Comparison of ENCODE assay signal across 12 cellular contexts in genomic region chr11:96391698-96392307, GRCh38. TPM values are rescaled to one million over a fixed set of nuclear protein-coding genes. Genes with fewer than 3 reads are reported as not detected.
DNase-seq lines count a peak whose midpoint lies in the region; ATAC-seq, FAIRE-seq and TF ChIP-seq lines count a peak whose summit lies in the region.
"Had no signal": no experiment of that assay in that cellular context is flagged by ENCODE, and none has a peak within 500 bp of the region (broad histone marks: within the 10 kb centered on the region; RNA-seq: fewer than 3 reads in every experiment).

No MANE protein-coding gene starts in this region.

- DNase-seq in HepG2 (ENCODE audit: low spot score) (no peak), right lobe of liver (no peak), RPMI7951 (ENCODE audit: low read depth) (peak; percentile 9), endothelial cell of umbilical vein (ENCODE audit: low read depth, low spot score) (no peak), T-helper 9 cell (no peak), posterior vena cava (ENCODE audit: low spot score) (no peak), HCEC 1CT (no peak), putamen (ENCODE audit: low spot score) (no peak)
- DNase-seq: activated CD4-positive, alpha-beta T cell treated with anti-CD3 and anti-CD28 coated beads for 48 hours; caudate nucleus; NCI-H2171; SHP77 treated with DMSO at 0.1 percent for 48 hours had no signal

- no peak for TF ChIP-seq CTCF in HepG2 (CRISPR knock-in tag; IDR thresholded peaks at IDR 0.05)
- no peak for TF ChIP-seq CTCF in right lobe of liver (IDR thresholded peaks at IDR 0.05)
- no peak for TF ChIP-seq CTCF in endothelial cell of umbilical vein (IDR thresholded peaks at IDR 0.05; ENCODE audit: extremely low read depth in 1 of 2, insufficient read depth in 1 of 2, low read depth in 1 of 2, low read length in 2 of 2)

- POLR2A ChIA-PET in HepG2 (lab: Yijun Ruan, JAX): no interaction called here
- POLR2A ChIA-PET in endothelial cell of umbilical vein (lab: Charles Lee): no interaction called here

- no peak for TF ChIP-seq EP300 in HepG2 (IDR thresholded peaks at IDR 0.05; ENCODE audit: low read depth in 2 of 2, low read length in 2 of 2)
- no peak for TF ChIP-seq EP300 in HepG2 (CRISPR knock-in tag; IDR thresholded peaks at IDR 0.05; ENCODE audit: borderline replicate concordance)

- ATAC-seq in HepG2 (no peak), right lobe of liver (no peak)

- H3K36me3 ChIP-seq in HepG2 (replicated peaks in 1 of 2; ENCODE audit: control insufficient read depth in 1 of 2, insufficient read depth in 2 of 2, low read length in 2 of 2) (no peaks in the 10 kb centered on the region), right lobe of liver (no peaks in the 10 kb centered on the region), endothelial cell of umbilical vein (ENCODE audit: control insufficient read depth in 2 of 2, extremely low read depth in 1 of 2, insufficient read depth in 2 of 2, low read length in 2 of 2) (no peaks in the 10 kb centered on the region)

- H3K4me3 ChIP-seq in HepG2 (replicated peaks in 1 of 3; ENCODE audit: insufficient read depth in 1 of 3, low read depth in 2 of 3, low read length in 3 of 3) (no peak overlapping the region), right lobe of liver (no peak overlapping the region), endothelial cell of umbilical vein (replicated peaks in 1 of 3; ENCODE audit: insufficient read depth in 1 of 3, low read depth in 1 of 3, low read length in 3 of 3) (no peak overlapping the region)

- intact Hi-C loops in HepG2 (cut with micrococcal nuclease; ENCODE audit: unreplicated experiment) (loop anchor here (2.0 kb wide), 1 partner anchor 337 kb away; no protein-coding TSS in a partner anchor), right lobe of liver (cut with DNase I) (no loop called here), endothelial cell of umbilical vein (cut with micrococcal nuclease) (loop anchor here (5.0 kb wide), 1 partner anchor 415 kb away; no protein-coding TSS in a partner anchor), posterior vena cava (cut with DNase I) (loop anchor here in 1 of 2 donors (10.0 kb wide), 1 partner anchor 557 kb away; no protein-coding TSS in a partner anchor)

- no peaks in the 10 kb centered on the region for H3K27me3 ChIP-seq in HepG2 (ENCODE audit: control insufficient read depth in 1 of 2, insufficient read depth in 2 of 2, low read length in 2 of 2)
- H3K27me3 ChIP-seq in right lobe of liver: no peaks in the 10 kb centered on the region
- no peaks in the 10 kb centered on the region for H3K27me3 ChIP-seq in endothelial cell of umbilical vein (ENCODE audit: control insufficient read depth in 2 of 2, insufficient read depth in 2 of 2, low read length in 2 of 2)

- no peaks in the 10 kb centered on the region for H3K9me1 ChIP-seq in endothelial cell of umbilical vein (replicated peaks; ENCODE audit: control insufficient read depth, extremely low read depth, insufficient read depth, low read length)

- TF ChIP-seq POLR2A in HepG2 (IDR thresholded peaks at IDR 0.05; ENCODE audit: insufficient read depth in 1 of 2, low read depth in 2 of 2, low read length in 2 of 2) (no peak), right lobe of liver (IDR thresholded peaks at IDR 0.05) (no peak), endothelial cell of umbilical vein (IDR thresholded peaks at IDR 0.05; ENCODE audit: low read depth, low read length) (no peak)

- H3K9ac ChIP-seq in HepG2 (ENCODE audit: insufficient read depth, low read depth, low read length): no peak overlapping the region
- no peak overlapping the region for H3K9ac ChIP-seq in endothelial cell of umbilical vein (replicated peaks; ENCODE audit: extremely low read depth, insufficient read depth, low read length)

- WGBS in HepG2 (ENCODE audit: low lambda C conversion rate): 98% methylated on average over 3 of the region's 3 CpGs
- WGBS in right lobe of liver (ENCODE audit: insufficient coverage, low coverage, low lambda C conversion rate, missing lambda C conversion rate): 100% methylated on average over 2 of the region's 3 CpGs

- no peaks in the 10 kb centered on the region for H4K20me1 ChIP-seq in HepG2 (ENCODE audit: insufficient read depth, low read length)
- H4K20me1 ChIP-seq in endothelial cell of umbilical vein (replicated peaks; ENCODE audit: control insufficient read depth, extremely low read depth, insufficient read depth, low read length): no peaks in the 10 kb centered on the region

- FAIRE-seq in HepG2 (lab: Jason Lieb, UNC) (no peak), endothelial cell of umbilical vein (lab: Jason Lieb, UNC) (peak; percentile 31)

- CTCF ChIA-PET in HepG2 (lab: Yijun Ruan, JAX; ENCODE audit: low intra/inter-chr PET ratio, low total read pairs): no interaction called here
- CTCF ChIA-PET in endothelial cell of umbilical vein (lab: Charles Lee): interaction anchor here (6.2 kb wide), 1 partner anchor 555 kb away, joined by 145 read pairs; no protein-coding TSS in a partner anchor

- H3K9me3 ChIP-seq in HepG2 (ENCODE audit: low read length): peaks cover 11% of the 10 kb centered on the region; the same call in 1 of the 2 replicates
- H3K9me3 ChIP-seq in right lobe of liver: no peaks in the 10 kb centered on the region
- H3K9me3 ChIP-seq in endothelial cell of umbilical vein (replicated peaks; ENCODE audit: control insufficient read depth, insufficient read depth, low read length): no peaks in the 10 kb centered on the region

- in situ Hi-C loops in HepG2 (cut with HindIII; ENCODE audit: extremely low pct_ligation_motif_present, low pct_unique_long_range_greater_than_20kb): loop anchor here (10.0 kb wide), 1 partner anchor 557 kb away; no protein-coding TSS in a partner anchor

- 0 out of 2 replicates have a peak overlapping the region, but pooled peaks have one; percentile 13 for H3K4me2 ChIP-seq in HepG2 (ENCODE audit: low read depth, low read length)
- no peak overlapping the region for H3K4me2 ChIP-seq in endothelial cell of umbilical vein (ENCODE audit: insufficient read depth, low read length)

- no peak for TF ChIP-seq RAD21 in HepG2 (CRISPR knock-in tag; IDR thresholded peaks at IDR 0.05)

- H3K79me2 ChIP-seq in HepG2 (ENCODE audit: insufficient read depth, low read length): peaks cover 36% of the 10 kb centered on the region
- H3K79me2 ChIP-seq in endothelial cell of umbilical vein (ENCODE audit: control insufficient read depth, insufficient read depth, low read length): peaks cover 35% of the 10 kb centered on the region

- H3K4me1 ChIP-seq in HepG2 (ENCODE audit: insufficient read depth, low read length) (peaks cover 43% of the 10 kb centered on the region), right lobe of liver (peaks cover 0 to 7% (median 2%) of the 10 kb centered on the region in 4 donors), endothelial cell of umbilical vein (ENCODE audit: control insufficient read depth, extremely low read depth, insufficient read depth, low read length) (peaks cover 19% of the 10 kb centered on the region)

- no peak overlapping the region for H3K27ac ChIP-seq in HepG2 (ENCODE audit: extremely low read length, insufficient read depth, low read length)
- H3K27ac ChIP-seq in right lobe of liver: no peak overlapping the region
- H3K27ac ChIP-seq in endothelial cell of umbilical vein (ENCODE audit: insufficient read depth, low read depth, low read length): no peak overlapping the region

- BruUV-seq in HepG2 (replicated peaks; lab: Mats Ljungman, UMichigan): no TSS peak
- no TSS peak for BruUV-seq in endothelial cell of umbilical vein (replicated peaks; lab: Mats Ljungman, UMichigan)

- H2AFZ ChIP-seq in HepG2 (ENCODE audit: low read length) (no peak overlapping the region), endothelial cell of umbilical vein (ENCODE audit: low read depth, low read length) (no peak overlapping the region)

- dilution Hi-C loops in endothelial cell of umbilical vein (cut with MboI; ENCODE audit: extremely low pct_ligation_motif_present, low sequenced_read_pairs): no loop called here

RNA-seq across cellular contexts. Expression of gene JRKL, which starts 2.0 kb away (rescaled TPM):
- total RNA-seq in HepG2 (2016; rRNA removed; fragmentation: Illumina TruSeq; extraction: Trizol): 4.5 and 8.6 TPM in 2 replicates
- 0.30 and 0.71 TPM in 2 replicates for total RNA-seq in HepG2 (2016; cell fraction: cytosol; rRNA removed; fragmentation: Illumina TruSeq; extraction: Trizol; ENCODE audit: low read depth)
- 4.8 and 8.5 TPM in 2 replicates for total RNA-seq in HepG2 (2016; cell fraction: insoluble cytoplasmic fraction; rRNA removed; fragmentation: Illumina TruSeq; extraction: Trizol)
- total RNA-seq in HepG2 (2016; cell fraction: membrane; rRNA removed; fragmentation: Illumina TruSeq; extraction: Trizol): 2.2 and 2.8 TPM in 2 replicates
- 5.2 and 5.4 TPM in 2 replicates for total RNA-seq in HepG2 (2016; cell fraction: nucleus; rRNA removed; fragmentation: Illumina TruSeq; extraction: Trizol)
- 2.6 and 3.2 TPM in 2 replicates for polyA plus RNA-seq in HepG2 (2011; rRNA removed)
- polyA plus RNA-seq in HepG2 (2011; cell fraction: cytosol; rRNA removed): 1.1 and 2.2 TPM in 2 replicates
- 2.2 and 3.2 TPM in 2 replicates for polyA plus RNA-seq in HepG2 (2011; cell fraction: nucleus; rRNA removed)
- polyA plus RNA-seq in HepG2 (2012): 4.1 and 5.4 TPM in 2 replicates
- polyA plus RNA-seq in HepG2 (2016; cell fraction: cytosol; fragmentation: Illumina TruSeq; extraction: Trizol; ENCODE audit: low read depth): 0.29 and 0.32 TPM in 2 replicates
- 8.2 TPM in 2 replicates for polyA plus RNA-seq in HepG2 (2016; cell fraction: insoluble cytoplasmic fraction; fragmentation: Illumina TruSeq; extraction: Trizol; ENCODE audit: low read depth)
- 1.4 and 1.8 TPM in 2 replicates for polyA plus RNA-seq in HepG2 (2016; cell fraction: membrane; fragmentation: Illumina TruSeq; extraction: Trizol; ENCODE audit: low read depth)
- 9.1 and 11.5 TPM in 2 replicates for polyA plus RNA-seq in HepG2 (2016; cell fraction: nucleus; fragmentation: Illumina TruSeq; extraction: Trizol; ENCODE audit: insufficient read depth, low read depth)
- polyA minus RNA-seq in HepG2 (2011; rRNA and poly(A)+ RNA removed; ENCODE audit: low replicate concordance): 0.62 and 0.96 TPM in 2 replicates
- 2.6 and 2.8 TPM in 2 replicates for polyA minus RNA-seq in HepG2 (2011; cell fraction: cytosol; rRNA and poly(A)+ RNA removed)
- 5.4 and 6.5 TPM in 2 replicates for polyA minus RNA-seq in HepG2 (2011; cell fraction: nucleus; rRNA and poly(A)+ RNA removed)
- 1 to 10 TPM in 5 of 6 experiments, under 1 TPM in 1; 0.86 to 2.7 (median 1.6) TPM for total RNA-seq in right lobe of liver
- 9.4 TPM in 2 replicates for total RNA-seq in RPMI7951 (2014; rRNA removed; shearing (Covaris generic))
- total RNA-seq in endothelial cell of umbilical vein: 7.0 and 7.6 TPM in 2 replicates
- 0.75 and 1.4 TPM in 2 replicates for polyA plus RNA-seq in endothelial cell of umbilical vein
- polyA plus RNA-seq in endothelial cell of umbilical vein (2011; cell fraction: cytosol; rRNA removed): 1.8 and 2.0 TPM in 2 replicates
- 1.8 and 3.0 TPM in 2 replicates for polyA plus RNA-seq in endothelial cell of umbilical vein (2011; cell fraction: nucleus; rRNA removed)
- 7.7 and 8.6 TPM in 2 replicates for polyA plus RNA-seq in endothelial cell of umbilical vein (2012)
- polyA minus RNA-seq in endothelial cell of umbilical vein: 2.6 and 3.5 TPM in 2 replicates
- polyA minus RNA-seq in endothelial cell of umbilical vein (2011; cell fraction: cytosol; rRNA and poly(A)+ RNA removed): 2.0 TPM
- polyA minus RNA-seq in endothelial cell of umbilical vein (2011; cell fraction: nucleus; rRNA and poly(A)+ RNA removed): 1.7 and 2.9 TPM in 2 replicates
- total RNA-seq in posterior vena cava: 10 to 100 TPM; 10.1 to 13.9 TPM

RNA-seq across cellular contexts. Expression of gene CCDC82, which starts 2.1 kb away (rescaled TPM):
- total RNA-seq in HepG2 (2016; rRNA removed; fragmentation: Illumina TruSeq; extraction: Trizol) (19.7 and 23.5 TPM in 2 replicates), right lobe of liver (10 to 100 TPM in 3 of 6 experiments, 1 to 10 TPM in 3; 8.2 to 12.0 (median 9.6) TPM), endothelial cell of umbilical vein (32.8 and 33.4 TPM in 2 replicates), posterior vena cava (10 to 100 TPM; 28.5 to 41.1 TPM)
- total RNA-seq in HepG2 (2016; cell fraction: cytosol; rRNA removed; fragmentation: Illumina TruSeq; extraction: Trizol; ENCODE audit: low read depth): 1.8 and 2.4 TPM in 2 replicates
- 19.1 and 24.0 TPM in 2 replicates for total RNA-seq in HepG2 (2016; cell fraction: insoluble cytoplasmic fraction; rRNA removed; fragmentation: Illumina TruSeq; extraction: Trizol)
- 4.7 and 4.9 TPM in 2 replicates for total RNA-seq in HepG2 (2016; cell fraction: membrane; rRNA removed; fragmentation: Illumina TruSeq; extraction: Trizol)
- total RNA-seq in HepG2 (2016; cell fraction: nucleus; rRNA removed; fragmentation: Illumina TruSeq; extraction: Trizol): 39.8 and 47.6 TPM in 2 replicates
- polyA plus RNA-seq in HepG2 (2011; rRNA removed) (21.6 and 25.7 TPM in 2 replicates), endothelial cell of umbilical vein (5.2 and 8.1 TPM in 2 replicates)
- 3.6 and 6.5 TPM in 2 replicates for polyA plus RNA-seq in HepG2 (2011; cell fraction: cytosol; rRNA removed)
- 33.4 and 54.2 TPM in 2 replicates for polyA plus RNA-seq in HepG2 (2011; cell fraction: nucleus; rRNA removed)
- 33.3 and 38.3 TPM in 2 replicates for polyA plus RNA-seq in HepG2 (2012)
- 0.97 and 1.00 TPM in 2 replicates for polyA plus RNA-seq in HepG2 (2016; cell fraction: cytosol; fragmentation: Illumina TruSeq; extraction: Trizol; ENCODE audit: low read depth)
- 29.2 and 34.9 TPM in 2 replicates for polyA plus RNA-seq in HepG2 (2016; cell fraction: insoluble cytoplasmic fraction; fragmentation: Illumina TruSeq; extraction: Trizol; ENCODE audit: low read depth)
- 2.5 and 3.9 TPM in 2 replicates for polyA plus RNA-seq in HepG2 (2016; cell fraction: membrane; fragmentation: Illumina TruSeq; extraction: Trizol; ENCODE audit: low read depth)
- polyA plus RNA-seq in HepG2 (2016; cell fraction: nucleus; fragmentation: Illumina TruSeq; extraction: Trizol; ENCODE audit: insufficient read depth, low read depth): 90.4 and 109 TPM in 2 replicates
- 5.4 and 6.3 TPM in 2 replicates for polyA minus RNA-seq in HepG2 (2011; rRNA and poly(A)+ RNA removed; ENCODE audit: low replicate concordance)
- polyA minus RNA-seq in HepG2 (2011; cell fraction: cytosol; rRNA and poly(A)+ RNA removed): 9.4 and 9.6 TPM in 2 replicates
- polyA minus RNA-seq in HepG2 (2011; cell fraction: nucleus; rRNA and poly(A)+ RNA removed): 91.0 and 94.6 TPM in 2 replicates
- 16.0 and 19.3 TPM in 2 replicates for total RNA-seq in RPMI7951 (2014; rRNA removed; shearing (Covaris generic))
- polyA plus RNA-seq in endothelial cell of umbilical vein (2011; cell fraction: cytosol; rRNA removed): 8.0 and 8.4 TPM in 2 replicates
- polyA plus RNA-seq in endothelial cell of umbilical vein (2011; cell fraction: nucleus; rRNA removed): 32.7 and 50.6 TPM in 2 replicates
- polyA plus RNA-seq in endothelial cell of umbilical vein (2012): 28.6 and 40.1 TPM in 2 replicates
- 9.6 and 11.0 TPM in 2 replicates for polyA minus RNA-seq in endothelial cell of umbilical vein
- polyA minus RNA-seq in endothelial cell of umbilical vein (2011; cell fraction: cytosol; rRNA and poly(A)+ RNA removed): 5.4 TPM
- 45.1 and 62.5 TPM in 2 replicates for polyA minus RNA-seq in endothelial cell of umbilical vein (2011; cell fraction: nucleus; rRNA and poly(A)+ RNA removed)

RNA-seq across cellular contexts. Expression of gene MAML2, which starts 48.8 kb away (rescaled TPM):
- 2.3 and 2.9 TPM in 2 replicates for total RNA-seq in HepG2 (2016; rRNA removed; fragmentation: Illumina TruSeq; extraction: Trizol)
- total RNA-seq in HepG2 (2016; cell fraction: cytosol; rRNA removed; fragmentation: Illumina TruSeq; extraction: Trizol; ENCODE audit: low read depth): 1.6 and 1.8 TPM in 2 replicates
- 2.0 and 2.5 TPM in 2 replicates for total RNA-seq in HepG2 (2016; cell fraction: insoluble cytoplasmic fraction; rRNA removed; fragmentation: Illumina TruSeq; extraction: Trizol)
- total RNA-seq in HepG2 (2016; cell fraction: membrane; rRNA removed; fragmentation: Illumina TruSeq; extraction: Trizol): 1.9 and 2.0 TPM in 2 replicates
- total RNA-seq in HepG2 (2016; cell fraction: nucleus; rRNA removed; fragmentation: Illumina TruSeq; extraction: Trizol): 5.7 and 6.2 TPM in 2 replicates
- 22.2 and 25.9 TPM in 2 replicates for polyA plus RNA-seq in HepG2 (2011; rRNA removed)
- polyA plus RNA-seq in HepG2 (2011; cell fraction: cytosol; rRNA removed): 21.7 and 21.8 TPM in 2 replicates
- polyA plus RNA-seq in HepG2 (2011; cell fraction: nucleus; rRNA removed): 16.4 and 23.7 TPM in 2 replicates
- 9.1 and 11.7 TPM in 2 replicates for polyA plus RNA-seq in HepG2 (2012)
- polyA plus RNA-seq in HepG2 (2016; cell fraction: cytosol; fragmentation: Illumina TruSeq; extraction: Trizol; ENCODE audit: low read depth): 0.03 and 0.08 TPM in 2 replicates
- polyA plus RNA-seq in HepG2 (2016; cell fraction: insoluble cytoplasmic fraction; fragmentation: Illumina TruSeq; extraction: Trizol; ENCODE audit: low read depth): 3.0 and 3.2 TPM in 2 replicates
- 0.23 TPM in 2 replicates for polyA plus RNA-seq in HepG2 (2016; cell fraction: membrane; fragmentation: Illumina TruSeq; extraction: Trizol; ENCODE audit: low read depth)
- polyA plus RNA-seq in HepG2 (2016; cell fraction: nucleus; fragmentation: Illumina TruSeq; extraction: Trizol; ENCODE audit: insufficient read depth, low read depth): 2.7 and 3.2 TPM in 2 replicates
- 2.5 and 40.0 TPM in 2 replicates for polyA minus RNA-seq in HepG2 (2011; rRNA and poly(A)+ RNA removed; ENCODE audit: low replicate concordance)
- 21.3 and 22.0 TPM in 2 replicates for polyA minus RNA-seq in HepG2 (2011; cell fraction: cytosol; rRNA and poly(A)+ RNA removed)
- 70.5 and 75.7 TPM in 2 replicates for polyA minus RNA-seq in HepG2 (2011; cell fraction: nucleus; rRNA and poly(A)+ RNA removed)
- 1 to 10 TPM in 5 of 6 experiments, under 1 TPM in 1; 0.92 to 2.3 (median 1.9) TPM for total RNA-seq in right lobe of liver
- 9.4 and 14.8 TPM in 2 replicates for total RNA-seq in RPMI7951 (2014; rRNA removed; shearing (Covaris generic))
- 16.8 and 17.1 TPM in 2 replicates for total RNA-seq in endothelial cell of umbilical vein
- 12.4 and 15.9 TPM in 2 replicates for polyA plus RNA-seq in endothelial cell of umbilical vein
- 9.5 and 10.3 TPM in 2 replicates for polyA plus RNA-seq in endothelial cell of umbilical vein (2011; cell fraction: cytosol; rRNA removed)
- 13.0 and 13.3 TPM in 2 replicates for polyA plus RNA-seq in endothelial cell of umbilical vein (2011; cell fraction: nucleus; rRNA removed)
- 6.1 and 8.9 TPM in 2 replicates for polyA plus RNA-seq in endothelial cell of umbilical vein (2012)
- polyA minus RNA-seq in endothelial cell of umbilical vein: 28.1 and 29.1 TPM in 2 replicates
- polyA minus RNA-seq in endothelial cell of umbilical vein (2011; cell fraction: cytosol; rRNA and poly(A)+ RNA removed): 0.92 TPM
- 38.9 and 40.4 TPM in 2 replicates for polyA minus RNA-seq in endothelial cell of umbilical vein (2011; cell fraction: nucleus; rRNA and poly(A)+ RNA removed)
- 10 to 100 TPM; 13.1 to 16.2 TPM for total RNA-seq in posterior vena cava

Comparison
In these comparisons a context has a peak if more than half of its experiments do, and no peak if none do; other contexts are left out.
1. intact Hi-C loops: an anchor here in HepG2 (2.0 kb wide) and endothelial cell of umbilical vein (5.0 kb wide); none called in right lobe of liver.